24 cellular contexts compared by ENCODE assay signal in the genomic region with DNA sequence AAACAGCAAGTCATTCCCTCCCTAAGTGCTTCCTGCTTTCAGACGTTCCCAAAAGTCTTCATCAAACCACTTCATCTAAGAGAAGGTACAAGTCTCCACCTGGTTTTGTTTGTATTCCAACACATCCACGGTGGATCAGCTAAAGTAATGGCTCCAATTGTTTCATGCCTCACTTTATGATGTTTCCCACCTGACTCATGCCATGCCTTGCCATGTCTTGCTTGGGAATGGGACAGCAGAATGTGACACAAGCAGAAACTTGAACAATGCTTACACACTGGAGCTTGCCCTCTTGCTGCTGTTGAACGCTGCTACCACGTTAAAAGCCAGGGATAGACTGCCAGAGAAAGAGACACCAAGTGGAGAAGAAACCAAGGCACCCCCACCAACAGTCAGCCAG.
"Had no signal": no experiment of that assay in that cellular context is flagged by ENCODE, and none has a peak within 500 bp of the region (broad histone marks: within the 10 kb centered on the region; RNA-seq: fewer than 3 reads in every experiment).

No MANE protein-coding gene starts in this region.

- ATAC-seq: left cardiac atrium; left lung; naive thymus-derived CD8-positive, alpha-beta T cell; psoas muscle; right cardiac atrium; stimulated activated memory B cell treated with anti-CD40 and anti-IgM and Interleukin-4, amounts not matched to agents 10 μg/mL and 1 μg/mL and 100 μg/mL, for 72 hours; stimulated activated naive CD8-positive, alpha-beta T cell treated with anti-CD3 and anti-CD28 coated beads, Interleukin-15, Interleukin-2, amounts not matched to agents 100 U/mL and 50 U/mL, for 24 hours; upper lobe of right lung had no signal

- H3K36me3 ChIP-seq: esophagus squamous epithelium, left lung, spleen, transverse colon, upper lobe of right lung, uterus had no signal

- H3K27ac ChIP-seq: dorsolateral prefrontal cortex, esophagus squamous epithelium, left lung, psoas muscle, skin epidermis, spleen, testis, transverse colon, upper lobe of right lung, uterus had no signal

- H3K4me1 ChIP-seq: left lung, psoas muscle, spleen, testis, upper lobe of right lung, uterus had no signal

- H3K9me3 ChIP-seq: esophagus squamous epithelium, left lung, psoas muscle, spleen, testis, transverse colon, upper lobe of right lung, uterus had no signal

- H3K27me3 ChIP-seq: dorsolateral prefrontal cortex, esophagus squamous epithelium, left lung, testis, transverse colon, upper lobe of right lung, uterus had no signal

- H3K4me3 ChIP-seq: dorsolateral prefrontal cortex, esophagus squamous epithelium, left lung, psoas muscle, skin epidermis, spleen, testis, transverse colon, upper lobe of right lung, uterus had no signal

- DNase-seq: cerebellar nuclear complex; dorsolateral prefrontal cortex; effector CD4-positive, alpha-beta T cell; esophagus squamous epithelium; head of caudate nucleus; left cardiac atrium; left lung; mesendoderm; naive thymus-derived CD8-positive, alpha-beta T cell; nephron progenitor cell; nucleus accumbens; psoas muscle; right cardiac atrium; spleen; stimulated activated CD4-positive, alpha-beta T cell treated with anti-CD3 and anti-CD28 coated beads, Interleukin-4, amount 100 ng/mL, for 4 hours; stimulated activated naive CD8-positive, alpha-beta T cell treated with anti-CD3 and anti-CD28 coated beads, Interleukin-15, Interleukin-2, amounts not matched to agents 100 U/mL and 50 U/mL, for 24 hours; substantia nigra; testis; transverse colon; upper lobe of right lung; uterus had no signal

- FAIRE-seq: frontal cortex had no signal
